14 cellular contexts compared by ENCODE assay signal in the genomic region with DNA sequence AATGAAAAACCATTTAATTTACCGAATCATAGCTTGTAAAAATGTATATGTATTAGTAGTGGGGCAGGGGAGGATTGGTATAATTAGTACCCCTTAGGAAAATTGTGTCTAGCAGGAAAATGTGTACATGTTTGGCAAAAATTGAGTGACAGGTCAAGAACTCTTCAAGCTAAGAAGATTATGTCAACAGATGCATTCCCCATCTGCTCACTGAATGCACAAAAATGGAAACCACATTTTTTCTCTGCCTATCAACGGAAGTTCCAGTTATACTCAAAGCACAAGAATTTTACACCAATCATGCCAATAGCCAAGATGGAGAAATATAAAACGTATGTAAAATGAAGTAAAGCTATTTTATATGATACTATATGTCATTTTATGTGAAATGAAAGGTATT.
A peak's percentile ranks its signal among the peaks of the same experiment; 100 is the strongest.
DNase-seq lines count a peak whose midpoint lies in the region; ATAC-seq and TF ChIP-seq lines count a peak whose summit lies in the region.
"Had no signal": no experiment of that assay in that cellular context is flagged by ENCODE, and none has a peak within 500 bp of the region (broad histone marks: within the 10 kb centered on the region; RNA-seq: fewer than 3 reads in every experiment).

No MANE protein-coding gene starts in this region.

- peak overlapping the region; percentile 35; the same call in 1 of the 2 replicates for H3K4me2 ChIP-seq in BLaER1

- intact Hi-C loops in lower lobe of right lung (cut with DNase I): no loop called here

- no peak overlapping the region for H3K9ac ChIP-seq in BLaER1

- no peak for ATAC-seq in HG02798 (IDR thresholded peaks at IDR 0.05; ENCODE audit: poor library complexity, unreplicated experiment)
- ATAC-seq in lower lobe of right lung: no peak
- ATAC-seq in esophagus mucosa: no peak
- ATAC-seq: HepG2 had no signal

- no peaks in the 10 kb centered on the region for H3K27me3 ChIP-seq in BLaER1
- no peaks in the 10 kb centered on the region for H3K27me3 ChIP-seq in WERI-Rb-1 (ENCODE audit: insufficient read depth, low read depth, severe bottlenecking)
- H3K27me3 ChIP-seq in lower lobe of right lung (ENCODE audit: low read depth): no peaks in the 10 kb centered on the region

- peak; percentile 54 for DNase-seq in DMS 273 treated with DMSO at 0.1 percent for 48 hours (lab: John Stamatoyannopoulos, UW)
- DNase-seq in NCI-H446 treated with DMSO at 0.1 percent for 48 hours (lab: John Stamatoyannopoulos, UW): peak; percentile 24
- no peak for DNase-seq in WERI-Rb-1
- DNase-seq in lower lobe of right lung: no peak
- DNase-seq: 8988T; AML-193; Calu3; CD4-positive, alpha-beta T cell; DMS53 had no signal

- H3K4me3 ChIP-seq in BLaER1: no peak overlapping the region
- H3K4me3 ChIP-seq in WERI-Rb-1 (ENCODE audit: low read depth, low read length): no peak overlapping the region
- no peak overlapping the region for H3K4me3 ChIP-seq in lower lobe of right lung
- H3K4me3 ChIP-seq: HAP-1 had no signal

- H3K36me3 ChIP-seq in BLaER1 (no peaks in the 10 kb centered on the region), WERI-Rb-1 (no peaks in the 10 kb centered on the region), lower lobe of right lung (no peaks in the 10 kb centered on the region)
- H3K36me3 ChIP-seq: HAP-1 had no signal

- H3K27ac ChIP-seq in BLaER1: no peak overlapping the region
- H3K27ac ChIP-seq in WERI-Rb-1: peak overlapping the region; percentile 68
- H3K27ac ChIP-seq in lower lobe of right lung: no peak overlapping the region

- peaks cover 3% of the 10 kb centered on the region; the same call in 1 of the 2 replicates for H3K9me3 ChIP-seq in BLaER1
- no peaks in the 10 kb centered on the region for H3K9me3 ChIP-seq in WERI-Rb-1 (ENCODE audit: severe bottlenecking)
- no peaks in the 10 kb centered on the region for H3K9me3 ChIP-seq in lower lobe of right lung
- H3K9me3 ChIP-seq: HAP-1 had no signal

- TF ChIP-seq CTCF in WERI-Rb-1 (IDR thresholded peaks at IDR 0.05; ENCODE audit: low read depth, low read length) (no peak), lower lobe of right lung (IDR thresholded peaks at IDR 0.05) (no peak)

- H3K4me1 ChIP-seq in BLaER1: peaks cover 16% of the 10 kb centered on the region; the same call in 1 of the 2 replicates
- no peaks in the 10 kb centered on the region for H3K4me1 ChIP-seq in lower lobe of right lung
- H3K4me1 ChIP-seq: HAP-1 had no signal

- no peaks in the 10 kb centered on the region for H4K20me1 ChIP-seq in BLaER1

Comparison
In these comparisons a context has a peak if more than half of its experiments do, and no peak if none do; other contexts are left out.
1. DNase-seq: peak in DMS 273 treated with DMSO at 0.1 percent for 48 hours (single experiment) and NCI-H446 treated with DMSO at 0.1 percent for 48 hours (single experiment); none in WERI-Rb-1 (single experiment) and lower lobe of right lung (single experiment).